In genomic region chr18:5543036-5543671, GRCh38 we compare ENCODE assay signal across 8 cellular contexts. TPM values are rescaled to one million over a fixed set of nuclear protein-coding genes. Genes with fewer than 3 reads are reported as not detected.
DNase-seq lines count a peak whose midpoint lies in the region; TF ChIP-seq lines count a peak whose summit lies in the region.

No MANE protein-coding gene starts in this region.

- no peaks in the 10 kb centered on the region for H3K79me2 ChIP-seq in ACC112 (ENCODE audit: control insufficient read depth, insufficient read depth, low read length, unreplicated experiment)

- H3K4me1 Mint-ChIP-seq in Calu3 (ENCODE audit: low read depth, unreplicated experiment): no peaks in the 10 kb centered on the region

- H3K4me1 ChIP-seq in ACC112 (ENCODE audit: control insufficient read depth, insufficient read depth, low read length, unreplicated experiment) (no peaks in the 10 kb centered on the region), HUES48 (ENCODE audit: control insufficient read depth, insufficient read depth, low read length) (peaks cover 27% of the 10 kb centered on the region), muscle layer of colon (ENCODE audit: insufficient read depth, low read length) (peaks cover 29% of the 10 kb centered on the region)

- H3K9me3 ChIP-seq in HUES48 (ENCODE audit: control insufficient read depth, insufficient read depth, low read length) (no peaks in the 10 kb centered on the region), muscle layer of colon (ENCODE audit: low read length) (no peaks in the 10 kb centered on the region)

- H3K9ac ChIP-seq in HUES48 (ENCODE audit: low read depth, low read length): peak overlapping the region; percentile 35; the same call in 1 of the 2 replicates
- H3K9ac ChIP-seq in muscle layer of colon (ENCODE audit: low read length): no peak overlapping the region

- no TSS peak for BruUV-seq in Calu3 (replicated peaks; lab: Mats Ljungman, UMichigan)

- DNase-seq in epithelial cell of proximal tubule (ENCODE audit: low read depth): no peak
- DNase-seq in NCI-H1694 treated with DMSO at 0.1 percent for 48 hours (lab: John Stamatoyannopoulos, UW): no peak
- DNase-seq in KG1 (lab: John Stamatoyannopoulos, UW): no peak
- no peak for DNase-seq in GM13977 (ENCODE audit: low spot score)
- no peak for DNase-seq in Calu3

- H3K36me3 Mint-ChIP-seq in Calu3 (ENCODE audit: insufficient read depth, unreplicated experiment): no peaks in the 10 kb centered on the region

- H3K27me3 ChIP-seq in ACC112 (ENCODE audit: insufficient read depth, low read length) (peaks cover 32% of the 10 kb centered on the region), HUES48 (ENCODE audit: control insufficient read depth, insufficient read depth, low read length) (peaks cover 11% of the 10 kb centered on the region), muscle layer of colon (ENCODE audit: control insufficient read depth in 1 of 2, insufficient read depth in 2 of 2, low read length in 2 of 2) (no peaks in the 10 kb centered on the region)

- H3K27ac Mint-ChIP-seq in Calu3 (ENCODE audit: unreplicated experiment): no peak overlapping the region

- H3K27ac ChIP-seq in ACC112 (ENCODE audit: low read depth, low read length) (no peak overlapping the region), HUES48 (ENCODE audit: low read depth, low read length) (peak overlapping the region; percentile 28), muscle layer of colon (ENCODE audit: low read depth, low read length) (peak overlapping the region; percentile 74)

- CTCF ChIA-PET in Calu3 (lab: Charles Lee): no interaction called here

- H3K4me3 ChIP-seq in ACC112 (ENCODE audit: low read depth, low read length) (peak overlapping the region; percentile 63), HUES48 (ENCODE audit: low read depth, low read length) (peak overlapping the region; percentile 90), epithelial cell of proximal tubule (ENCODE audit: low read depth, low read length) (peak overlapping the region; percentile 53), muscle layer of colon (ENCODE audit: low read depth in 1 of 2, low read length in 2 of 2) (peak overlapping the region; percentile 70 to 83)

- H3K9me3 Mint-ChIP-seq in Calu3 (ENCODE audit: low read depth, unreplicated experiment): no peaks in the 10 kb centered on the region

- peaks cover 8% of the 10 kb centered on the region for H3K27me3 Mint-ChIP-seq in Calu3 (ENCODE audit: unreplicated experiment)

- H3K36me3 ChIP-seq in ACC112 (ENCODE audit: insufficient read depth, low read length) (no peaks in the 10 kb centered on the region), HUES48 (ENCODE audit: control insufficient read depth, insufficient read depth, low read length) (no peaks in the 10 kb centered on the region), muscle layer of colon (ENCODE audit: insufficient read depth, low read length) (no peaks in the 10 kb centered on the region)

- intact Hi-C loops in Calu3 (cut with micrococcal nuclease; ENCODE audit: unreplicated experiment): no loop called here

- in situ Hi-C loops in GM13977 (cut with MboI; ENCODE audit: low pct_unique_long_range_greater_than_20kb, low sequenced_read_pairs, unreplicated experiment): no loop called here

- TF ChIP-seq CTCF in epithelial cell of proximal tubule (conservative IDR thresholded peaks at IDR 0.05; ENCODE audit: low read depth, low read length): no peak
- no peak for TF ChIP-seq CTCF in GM13977 (IDR thresholded peaks at IDR 0.05; ENCODE audit: extremely low read depth, insufficient read depth, missing control alignments)
- TF ChIP-seq CTCF in Calu3 (IDR thresholded peaks at IDR 0.05; ENCODE audit: unreplicated experiment): no peak

- H2AFZ ChIP-seq in ACC112 (ENCODE audit: low read length, unreplicated experiment): no peak overlapping the region

- H3K4me3 Mint-ChIP-seq in Calu3 (ENCODE audit: low read depth, unreplicated experiment): no peak overlapping the region

RNA-seq across cellular contexts. Expression of gene EPB41L3, which starts 0.6 kb away (rescaled TPM):
- 51.1 and 79.6 TPM in 2 replicates for total RNA-seq in epithelial cell of proximal tubule
- total RNA-seq in Calu3 (2022): not detected in 2 replicates

Comparison
In these comparisons a context has a peak if more than half of its experiments do, and no peak if none do; other contexts are left out.
1. RNA of gene EPB41L3, which starts 0.6 kb away (total RNA-seq): 51.1 to 79.6 TPM in epithelial cell of proximal tubule; not detected in Calu3; every median in the first group is over 10 times any median in the second.
2. Peak in every context shown above with its lines, with median percentiles within 50 percentile points of each other: H3K4me3 ChIP-seq.